ENCODE assay signal across 8 cellular contexts in genomic region chr9:111598730-111599091, GRCh38. TPM values are rescaled to one million over a fixed set of nuclear protein-coding genes. Genes with fewer than 3 reads are reported as not detected.
A peak's percentile ranks its signal among the peaks of the same experiment; 100 is the strongest.
DNase-seq lines count a peak whose midpoint lies in the region; ATAC-seq and TF ChIP-seq lines count a peak whose summit lies in the region.

No MANE protein-coding gene starts in this region.

- H3K9me3 ChIP-seq in ES-I3 (ENCODE audit: control insufficient read depth, insufficient read depth, low read length): no peaks in the 10 kb centered on the region

- H3K27ac Mint-ChIP-seq in activated T-helper 2 cell treated with anti-CD3 and anti-CD28 coated beads, Interferon-gamma antibody, Interleukin-2, Interleukin-4, amounts not matched to agents 10 μg/mL and 5 μg/mL and 100 μg/mL, durations not matched to agents 14 hours and 24 hours and 36 hours: no peak overlapping the region
- H3K27ac Mint-ChIP-seq in glutamatergic neuron (ENCODE audit: unreplicated experiment): no peak overlapping the region

- no peaks in the 10 kb centered on the region for H3K9me3 Mint-ChIP-seq in activated T-helper 2 cell treated with anti-CD3 and anti-CD28 coated beads, Interferon-gamma antibody, Interleukin-2, Interleukin-4, amounts not matched to agents 10 μg/mL and 5 μg/mL and 100 μg/mL, durations not matched to agents 14 hours and 24 hours and 36 hours
- H3K9me3 Mint-ChIP-seq in glutamatergic neuron (ENCODE audit: unreplicated experiment): peaks cover 6% of the 10 kb centered on the region

- no peak for ATAC-seq in HG03460 (IDR thresholded peaks at IDR 0.05; ENCODE audit: unreplicated experiment)

- peak overlapping the region; percentile 48; the same call in 1 of the 2 replicates for H3K27ac ChIP-seq in HL-60 (replicated peaks)

- peaks cover 36% of the 10 kb centered on the region for H3K27me3 Mint-ChIP-seq in activated T-helper 2 cell treated with anti-CD3 and anti-CD28 coated beads, Interferon-gamma antibody, Interleukin-2, Interleukin-4, amounts not matched to agents 10 μg/mL and 5 μg/mL and 100 μg/mL, durations not matched to agents 14 hours and 24 hours and 36 hours (ENCODE audit: low read depth)
- peaks cover 2% of the 10 kb centered on the region for H3K27me3 Mint-ChIP-seq in glutamatergic neuron (ENCODE audit: unreplicated experiment)

- peaks cover 9% of the 10 kb centered on the region; the same call in 1 of the 2 replicates for H3K36me3 ChIP-seq in ES-I3 (ENCODE audit: insufficient read depth, low read length)

- TF ChIP-seq CTCF in HL-60 (IDR thresholded peaks at IDR 0.05; ENCODE audit: insufficient read depth, low read length) (no peak), glutamatergic neuron (IDR thresholded peaks at IDR 0.05; ENCODE audit: partially characterized antibody, unreplicated experiment) (no peak)

- H3K27me3 ChIP-seq in HL-60 (ENCODE audit: insufficient read depth, poor library complexity, severe bottlenecking): no peaks in the 10 kb centered on the region

- peak overlapping the region; percentile 83 for H3K9ac ChIP-seq in ES-I3 (ENCODE audit: low read depth, low read length)

- H3K36me3 Mint-ChIP-seq in activated T-helper 2 cell treated with anti-CD3 and anti-CD28 coated beads, Interferon-gamma antibody, Interleukin-2, Interleukin-4, amounts not matched to agents 10 μg/mL and 5 μg/mL and 100 μg/mL, durations not matched to agents 14 hours and 24 hours and 36 hours (ENCODE audit: low read depth): no peaks in the 10 kb centered on the region
- no peaks in the 10 kb centered on the region for H3K36me3 Mint-ChIP-seq in glutamatergic neuron (ENCODE audit: unreplicated experiment)

- no peaks in the 10 kb centered on the region for H3K4me1 ChIP-seq in ES-I3 (ENCODE audit: insufficient read depth, low read length)

- H3K4me3 ChIP-seq in HL-60 (replicated peaks; ENCODE audit: insufficient read depth, low read length): peak overlapping the region; percentile 78

- intact Hi-C loops in activated T-helper 2 cell treated with anti-CD3 and anti-CD28 coated beads, Interferon-gamma antibody, Interleukin-2, Interleukin-4, amounts not matched to agents 10 μg/mL and 5 μg/mL and 100 μg/mL, durations not matched to agents 14 hours and 24 hours and 36 hours (cut with micrococcal nuclease): loop anchor here (2.0 to 10.0 kb wide), 5 partner anchors 64 to 476 kb away; partner anchors contain the start of genes ECPAS and ZNF483
- intact Hi-C loops in posterior vena cava (cut with DNase I): no loop called here

- H3K4me1 Mint-ChIP-seq in activated T-helper 2 cell treated with anti-CD3 and anti-CD28 coated beads, Interferon-gamma antibody, Interleukin-2, Interleukin-4, amounts not matched to agents 10 μg/mL and 5 μg/mL and 100 μg/mL, durations not matched to agents 14 hours and 24 hours and 36 hours (ENCODE audit: low read depth): peaks cover 18% of the 10 kb centered on the region
- peaks cover 2% of the 10 kb centered on the region for H3K4me1 Mint-ChIP-seq in glutamatergic neuron (ENCODE audit: low read depth, unreplicated experiment)

- DNase-seq in HL-60 (ENCODE audit: low read depth in 1 of 2, low spot score in 1 of 2) (peak in 1 of 2 experiments; percentile 20), glutamatergic neuron (no peak), posterior vena cava (ENCODE audit: low spot score) (peak; percentile 82), globus pallidus (ENCODE audit: low spot score) (no peak)
- DNase-seq in activated T-helper 2 cell treated with anti-CD3 and anti-CD28 coated beads, Interferon-gamma antibody, Interleukin-2, Interleukin-4, amounts not matched to agents 10 μg/mL and 5 μg/mL and 100 μg/mL, durations not matched to agents 14 hours and 24 hours and 36 hours (ENCODE audit: low spot score): no peak
- DNase-seq in stimulated activated naive CD4-positive, alpha-beta T cell treated with Interleukin-2 at 50 U/mL for 16 hours (lab: John Stamatoyannopoulos, UW): no peak

- H3K4me3 Mint-ChIP-seq in activated T-helper 2 cell treated with anti-CD3 and anti-CD28 coated beads, Interferon-gamma antibody, Interleukin-2, Interleukin-4, amounts not matched to agents 10 μg/mL and 5 μg/mL and 100 μg/mL, durations not matched to agents 14 hours and 24 hours and 36 hours (ENCODE audit: low read depth): peak overlapping the region; percentile 86
- peak overlapping the region; percentile 99 for H3K4me3 Mint-ChIP-seq in glutamatergic neuron (ENCODE audit: unreplicated experiment)

RNA-seq across cellular contexts. Expression of gene PTGR1, which starts 0.7 kb away (rescaled TPM):
- 1.4 and 1.8 TPM in 2 replicates for total RNA-seq in activated T-helper 2 cell treated with anti-CD3 and anti-CD28 coated beads, Interferon-gamma antibody, Interleukin-2, Interleukin-4, amounts not matched to agents 10 μg/mL and 5 μg/mL and 100 μg/mL, durations not matched to agents 14 hours and 24 hours and 36 hours
- total RNA-seq in glutamatergic neuron (ENCODE audit: unreplicated experiment) (23.4 TPM), posterior vena cava (10 to 100 TPM; 20.3 to 30.9 TPM)

RNA-seq across cellular contexts. Expression of gene DNAJC25, which starts 32.4 kb away (rescaled TPM):
- 7.3 and 7.4 TPM in 2 replicates for total RNA-seq in activated T-helper 2 cell treated with anti-CD3 and anti-CD28 coated beads, Interferon-gamma antibody, Interleukin-2, Interleukin-4, amounts not matched to agents 10 μg/mL and 5 μg/mL and 100 μg/mL, durations not matched to agents 14 hours and 24 hours and 36 hours
- total RNA-seq in glutamatergic neuron (ENCODE audit: unreplicated experiment) (7.4 TPM), posterior vena cava (1 to 10 TPM; 7.2 to 8.1 TPM)
